10 cellular contexts compared by ENCODE assay signal in the genomic region with DNA sequence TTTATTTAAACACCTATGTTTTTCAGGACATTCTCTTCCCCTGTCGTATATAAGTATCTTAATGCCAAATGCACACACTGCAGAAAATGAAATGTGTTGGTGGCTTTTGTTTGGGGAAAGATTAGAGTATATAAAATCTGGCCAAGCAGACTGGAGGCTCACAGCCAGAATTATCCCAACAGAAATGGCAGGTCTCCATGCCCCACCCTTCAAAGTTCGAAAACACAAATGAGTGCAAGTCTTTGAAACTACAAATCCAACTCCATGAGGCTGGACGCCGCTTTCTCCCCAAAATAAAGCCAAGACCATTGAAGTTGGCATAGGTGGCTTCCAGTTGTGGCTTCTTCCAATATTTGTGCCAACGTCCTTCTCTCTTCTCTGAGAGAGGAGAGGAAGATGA.
DNase-seq lines count a peak whose midpoint lies in the region; ATAC-seq and TF ChIP-seq lines count a peak whose summit lies in the region.
"Had no signal": no experiment of that assay in that cellular context is flagged by ENCODE, and none has a peak within 500 bp of the region (broad histone marks: within the 10 kb centered on the region; RNA-seq: fewer than 3 reads in every experiment).

No MANE protein-coding gene starts in this region.

- H2BK12ac ChIP-seq in neuronal stem cell (ENCODE audit: low read length), result no peak overlapping the region

- no peak for ATAC-seq in T-helper 17 cell

- H3K4ac ChIP-seq in neuronal stem cell (ENCODE audit: low read length), result no peak overlapping the region

- H3K9ac ChIP-seq in neuronal stem cell (ENCODE audit: low read depth, low read length, poor library complexity), result no peak overlapping the region

- WGBS in adipose tissue, 3 donors, result 44 to 65% (median 61%) methylated on average over 5 of the region's 5 CpGs
- WGBS in neuronal stem cell (ENCODE audit: extremely low coverage in 2 of 2, insufficient read length in 2 of 2, insufficient replicate concordance in 1 of 2), 2 donors, result no CpG with 5 or more reads among the region's 5 CpGs
- WGBS in tibial nerve, 2 donors, result 46 to 51% methylated on average over 5 of the region's 5 CpGs

- H2AFZ ChIP-seq in neuronal stem cell (ENCODE audit: low read length), result peak overlapping the region; percentile 1

- H3K4me1 ChIP-seq in neuronal stem cell (ENCODE audit: control insufficient read depth in 2 of 2, insufficient read depth in 1 of 2, low read depth in 1 of 2, low read length in 2 of 2) (peaks cover 3 to 14% of the 10 kb centered on the region in 2 donors), tibial nerve (peaks cover 0 to 68% (median 37%) of the 10 kb centered on the region in 4 donors)
- H3K4me1 ChIP-seq in effector memory CD4-positive, alpha-beta T cell (ENCODE audit: control insufficient read depth, insufficient read depth, low read length, poor library complexity, severe bottlenecking), result no peaks in the 10 kb centered on the region

- H2BK15ac ChIP-seq in neuronal stem cell (ENCODE audit: low read length), result no peak overlapping the region

- H4K8ac ChIP-seq in neuronal stem cell (ENCODE audit: low read depth, low read length), result no peak overlapping the region

- H3K27ac Mint-ChIP-seq in T-helper 17 cell, result no peak overlapping the region
- H3K27ac Mint-ChIP-seq: T-helper 2 cell treated with Interferon-gamma antibody and Interleukin-4, amounts not matched to agents 5 μg/mL and 100 μg/mL, for 36 hours had no signal

- DNase-seq in fibroblast of peridontal ligament (ENCODE audit: extremely low read depth), result peak; percentile 41
- DNase-seq in neuronal stem cell (ENCODE audit: low spot score), result no peak
- DNase-seq in tibial nerve (ENCODE audit: low spot score in 2 of 2), result peak in 1 of 2 donors; percentile 65
- no peak for DNase-seq in effector memory CD4-positive, alpha-beta T cell
- no peak for DNase-seq in foreskin fibroblast
- no peak for DNase-seq in activated CD4-positive, alpha-beta T cell treated with anti-CD3 and anti-CD28 coated beads for 4 hours
- no peak for DNase-seq in T-helper 17 cell
- DNase-seq: NCI-H187 treated with DMSO at 0.1 percent for 48 hours had no signal

- H2AK5ac ChIP-seq in neuronal stem cell (ENCODE audit: low read depth, low read length), result no peak overlapping the region

- no peak for TF ChIP-seq POLR2A in tibial nerve (IDR thresholded peaks at IDR 0.05)

- H2BK5ac ChIP-seq in neuronal stem cell (ENCODE audit: low read length), result no peak overlapping the region

- H3K27ac ChIP-seq in adipose tissue (ENCODE audit: low read depth, low read length) (peak overlapping the region; percentile 70), neuronal stem cell (replicated peaks; ENCODE audit: low read length) (no peak overlapping the region), tibial nerve (peak overlapping the region; percentile 28 to 91 (median 79))
- H3K27ac ChIP-seq in effector memory CD4-positive, alpha-beta T cell (ENCODE audit: insufficient read depth, low read length, poor library complexity, severe bottlenecking), result no peak overlapping the region

- no peak overlapping the region for H3K18ac ChIP-seq in neuronal stem cell (ENCODE audit: low read length)

- no peaks in the 10 kb centered on the region for H3K27me3 ChIP-seq in neuronal stem cell (ENCODE audit: control insufficient read depth in 3 of 3, insufficient read depth in 3 of 3, low read depth in 1 of 3, low read length in 3 of 3)
- H3K27me3 ChIP-seq in tibial nerve, result no peaks in the 10 kb centered on the region
- H3K27me3 ChIP-seq in effector memory CD4-positive, alpha-beta T cell (replicated peaks; ENCODE audit: control insufficient read depth, insufficient read depth, low read length, poor library complexity, severe bottlenecking), result no peaks in the 10 kb centered on the region

- H4K91ac ChIP-seq in neuronal stem cell (ENCODE audit: low read depth, low read length, poor library complexity), result no peak overlapping the region

- no peak overlapping the region for H3K23ac ChIP-seq in neuronal stem cell (ENCODE audit: low read depth, low read length, poor library complexity)

- H3K4me3 Mint-ChIP-seq in T-helper 17 cell, result no peak overlapping the region
- H3K4me3 Mint-ChIP-seq: T-helper 2 cell treated with Interferon-gamma antibody and Interleukin-4, amounts not matched to agents 5 μg/mL and 100 μg/mL, for 36 hours had no signal

- TF ChIP-seq CTCF in tibial nerve (IDR thresholded peaks at IDR 0.05) (no peak), foreskin fibroblast (IDR thresholded peaks at IDR 0.05; ENCODE audit: low read depth, low read length) (no peak)

- H3K27me3 Mint-ChIP-seq in T-helper 17 cell, result no peaks in the 10 kb centered on the region

- H3K4me3 ChIP-seq in neuronal stem cell (ENCODE audit: low read length in 2 of 2) (no peak overlapping the region), tibial nerve (no peak overlapping the region), foreskin fibroblast (ENCODE audit: low read depth in 1 of 2, low read length in 2 of 2) (peak overlapping the region in 1 of 2 donors; percentile 1)
- no peak overlapping the region for H3K4me3 ChIP-seq in effector memory CD4-positive, alpha-beta T cell (ENCODE audit: insufficient read depth, low read depth, low read length, poor library complexity, severe bottlenecking)

- H3K36me3 Mint-ChIP-seq in T-helper 17 cell (ENCODE audit: low read depth), result no peaks in the 10 kb centered on the region

- no peak overlapping the region for H3K14ac ChIP-seq in neuronal stem cell (ENCODE audit: low read length)

- no peak for TF ChIP-seq EP300 in tibial nerve (IDR thresholded peaks at IDR 0.05)

- H2BK120ac ChIP-seq in neuronal stem cell (ENCODE audit: low read depth, low read length), result no peak overlapping the region

- H3K9me3 ChIP-seq in neuronal stem cell (replicated peaks in 1 of 2; ENCODE audit: control insufficient read depth in 2 of 2, insufficient read depth in 1 of 2, low read depth in 1 of 2, low read length in 2 of 2) (no peaks in the 10 kb centered on the region), tibial nerve (no peaks in the 10 kb centered on the region), T-helper 17 cell (ENCODE audit: control insufficient read depth, low read length, poor library complexity, severe bottlenecking) (no peaks in the 10 kb centered on the region)
- no peaks in the 10 kb centered on the region for H3K9me3 ChIP-seq in effector memory CD4-positive, alpha-beta T cell (ENCODE audit: control insufficient read depth, low read length)

- no peaks in the 10 kb centered on the region for H3K4me1 Mint-ChIP-seq in T-helper 17 cell

- H3K4me2 ChIP-seq in neuronal stem cell (ENCODE audit: insufficient read depth, low read length, poor library complexity, severe bottlenecking), result no peak overlapping the region

- H3K79me1 ChIP-seq in neuronal stem cell (ENCODE audit: low read depth, low read length), result no peaks in the 10 kb centered on the region

- H3K36me3 ChIP-seq in neuronal stem cell (replicated peaks in 1 of 2; ENCODE audit: control insufficient read depth in 2 of 2, insufficient read depth in 2 of 2, low read length in 2 of 2) (no peaks in the 10 kb centered on the region), tibial nerve (peaks cover 0 to 4% (median 0%) of the 10 kb centered on the region in 3 donors)
- no peaks in the 10 kb centered on the region for H3K36me3 ChIP-seq in effector memory CD4-positive, alpha-beta T cell (ENCODE audit: control insufficient read depth, insufficient read depth, low read length)

Comparison
In these comparisons a context has a peak if more than half of its experiments do, and no peak if none do; other contexts are left out.
1. H3K27ac ChIP-seq: peak in adipose tissue (single experiment) and tibial nerve (4 of 4); none in neuronal stem cell (single experiment) and effector memory CD4-positive, alpha-beta T cell (single experiment).